ENCODE assay signal across 1 cellular context in genomic region chr7:39951156-39951942, GRCh38.
TF ChIP-seq lines count a peak whose summit lies in the region.

No MANE protein-coding gene starts in this region.

TF ChIP-seq in K562, 482 proteins besides CTCF, POLR2A, EP300 and RAD21 (continued from another document and continues in another):
- TF ChIP-seq HMGXB4 (CRISPR knock-in tag; IDR thresholded peaks at IDR 0.05) (no peak), MCM7 (IDR thresholded peaks at IDR 0.05) (no peak), MTA3 (IDR thresholded peaks at IDR 0.05; ENCODE audit: borderline replicate concordance) (0 out of 2 replicates have a peak, but pooled peaks have one; percentile 35), HMGN3 (IDR thresholded peaks at IDR 0.05; ENCODE audit: borderline replicate concordance, extremely low read depth, insufficient read length, low read depth, low read length) (peak; percentile 30), SIRT6 (IDR thresholded peaks at IDR 0.05; ENCODE audit: low read depth, low read length) (no peak), SRF (CRISPR knock-in tag; IDR thresholded peaks at IDR 0.05) (0 out of 4 replicates have a peak, but pooled peaks of 1 of the 2 experiments have one; percentile 55), AFF4 (CRISPR knock-in tag; IDR thresholded peaks at IDR 0.05) (peak; percentile 25; the same call in 1 of the 2 replicates), GABPB1 (CRISPR knock-in tag; IDR thresholded peaks at IDR 0.05) (peak; percentile 25; the same call in 1 of the 2 replicates), STAT5B (CRISPR knock-in tag; IDR thresholded peaks at IDR 0.05) (no peak), BRD4 (IDR thresholded peaks at IDR 0.05) (no peak), JUN (IDR thresholded peaks at IDR 0.05; ENCODE audit: borderline replicate concordance, low read depth, low read length) (no peak), JUN (CRISPR knock-in tag; IDR thresholded peaks at IDR 0.05; ENCODE audit: borderline replicate concordance) (peak; percentile 45; the same call in 1 of the 2 replicates), ZFX (CRISPR knock-in tag; IDR thresholded peaks at IDR 0.05) (peak; percentile 99), ZNF324 (CRISPR knock-in tag; IDR thresholded peaks at IDR 0.05) (no peak), NFYB (IDR thresholded peaks at IDR 0.05; ENCODE audit: extremely low read depth, insufficient read length) (no peak), PHF8 (IDR thresholded peaks at IDR 0.05; ENCODE audit: borderline replicate concordance, low read length) (peak; percentile 44; the same call in 1 of the 2 replicates), RBM22 (IDR thresholded peaks at IDR 0.05; ENCODE audit: low read depth, low read length, poor library complexity, severe bottlenecking) (no peak), KHSRP (IDR thresholded peaks at IDR 0.05) (no peak), RFX7 (CRISPR knock-in tag; IDR thresholded peaks at IDR 0.05) (no peak), MLLT1 (IDR thresholded peaks at IDR 0.05) (peak in 1 of 2 experiments; percentile 41; a peak in 2 of 4 replicates), MAFG (tag; conservative IDR thresholded peaks at IDR 0.05) (no peak), RBBP5 (IDR thresholded peaks at IDR 0.05; ENCODE audit: borderline replicate concordance, insufficient read depth, low read length, poor library complexity, severe bottlenecking) (peak; percentile 94), TAL1 (IDR thresholded peaks at IDR 0.05) (no peak), MAZ (CRISPR knock-in tag; conservative IDR thresholded peaks at IDR 0.05 in 1 of 2, IDR thresholded peaks at IDR 0.05 in 1 of 2) (peak; percentile 59 to 64), ARHGAP35 (IDR thresholded peaks at IDR 0.05; ENCODE audit: partially characterized antibody) (no peak), MTF1 (CRISPR knock-in tag; IDR thresholded peaks at IDR 0.05; ENCODE audit: borderline replicate concordance) (no peak), HDAC1 (IDR thresholded peaks at IDR 0.05) (peak in 1 of 2 experiments; percentile 47; a peak in 1 of 4 replicates), AFF1 (IDR thresholded peaks at IDR 0.05; ENCODE audit: low read depth in 1 of 2, partially characterized antibody in 2 of 2) (no peak), ZNF263 (CRISPR knock-in tag; IDR thresholded peaks at IDR 0.05; ENCODE audit: borderline replicate concordance) (peak; percentile 77), TCF7 (IDR thresholded peaks at IDR 0.05; ENCODE audit: borderline replicate concordance) (0 out of 2 replicates have a peak, but pooled peaks have one; percentile 35), PURB (CRISPR knock-in tag; IDR thresholded peaks at IDR 0.05; ENCODE audit: low read depth) (no peak), E2F6 (IDR thresholded peaks at IDR 0.05; ENCODE audit: borderline replicate concordance in 1 of 2, extremely low read depth in 1 of 2, insufficient read depth in 1 of 2, insufficient read length in 1 of 2, low read depth in 1 of 2, low read length in 1 of 2, poor library complexity in 1 of 2, severe bottlenecking in 1 of 2) (peak in 1 of 2 experiments; percentile 13), KLF13 (tag; IDR thresholded peaks at IDR 0.05; ENCODE audit: borderline replicate concordance, low read depth) (no peak), STAT5A (IDR thresholded peaks at IDR 0.05; ENCODE audit: borderline replicate concordance, low read length) (no peak), POLR2AphosphoS5 (IDR thresholded peaks at IDR 0.05; ENCODE audit: control insufficient read depth, insufficient read depth, low read depth, low read length) (no peak), BRD9 (IDR thresholded peaks at IDR 0.05; ENCODE audit: low read depth, partially characterized antibody) (no peak), ARID4B (CRISPR knock-in tag; IDR thresholded peaks at IDR 0.05) (peak; percentile 69), ZNF511 (CRISPR knock-in tag; IDR thresholded peaks at IDR 0.05) (peak; percentile 26; the same call in 1 of the 2 replicates), TGIF2 (CRISPR knock-in tag; IDR thresholded peaks at IDR 0.05) (0 out of 2 replicates have a peak, but pooled peaks have one; percentile 19), ZNF316 (IDR thresholded peaks at IDR 0.05) (no peak), ZNF589 (CRISPR knock-in tag; IDR thresholded peaks at IDR 0.05; ENCODE audit: low read depth) (no peak), ID3 (CRISPR knock-in tag; IDR thresholded peaks at IDR 0.05) (no peak), ID3 (tag; IDR thresholded peaks at IDR 0.05) (no peak), TFAM (CRISPR knock-in tag; conservative IDR thresholded peaks at IDR 0.05) (no peak), SMAD4 (CRISPR knock-in tag; conservative IDR thresholded peaks at IDR 0.05) (0 out of 2 replicates have a peak, but pooled peaks have one; percentile 27), ZNF12 (CRISPR knock-in tag; IDR thresholded peaks at IDR 0.05) (peak; percentile 19; the same call in 1 of the 2 replicates), ZNF133 (CRISPR knock-in tag; IDR thresholded peaks at IDR 0.05) (no peak), ZC3H4 (CRISPR knock-in tag; IDR thresholded peaks at IDR 0.05; ENCODE audit: borderline replicate concordance) (peak; percentile 24; the same call in 1 of the 2 replicates), DDX20 (tag; IDR thresholded peaks at IDR 0.05; ENCODE audit: low read depth) (no peak), CBFA2T2 (conservative IDR thresholded peaks at IDR 0.05) (no peak), HDGF (IDR thresholded peaks at IDR 0.05) (0 out of 2 replicates have a peak, but pooled peaks have one; percentile 35)
